Comparison of ENCODE assay signal across 1 cellular context in genomic region chr14:100694579-100695422, GRCh38.
TF ChIP-seq lines count a peak whose summit lies in the region.

No MANE protein-coding gene starts in this region.

TF ChIP-seq in HCT116, 20 proteins besides CTCF, POLR2A, EP300 and RAD21 (continued from another document):
- TF ChIP-seq, protein P1, sequence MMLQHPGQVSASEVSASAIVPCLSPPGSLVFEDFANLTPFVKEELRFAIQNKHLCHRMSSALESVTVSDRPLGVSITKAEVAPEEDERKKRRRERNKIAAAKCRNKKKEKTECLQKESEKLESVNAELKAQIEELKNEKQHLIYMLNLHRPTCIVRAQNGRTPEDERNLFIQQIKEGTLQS (IDR thresholded peaks at IDR 0.05): no peak
- TF ChIP-seq CEBPB (IDR thresholded peaks at IDR 0.05; ENCODE audit: low read depth): no peak
